ENCODE assay signal across 9 cellular contexts in genomic region chr15:47719730-47720129, GRCh38. TPM values are rescaled to one million over a fixed set of nuclear protein-coding genes. Genes with fewer than 3 reads are reported as not detected.
DNase-seq lines count a peak whose midpoint lies in the region; ATAC-seq and TF ChIP-seq lines count a peak whose summit lies in the region.
"Had no signal": no experiment of that assay in that cellular context is flagged by ENCODE, and none has a peak within 500 bp of the region (broad histone marks: within the 10 kb centered on the region; RNA-seq: fewer than 3 reads in every experiment).

No MANE protein-coding gene starts in this region.

- ATAC-seq in left cardiac atrium (no peak), left lobe of liver (no peak), HG02938 (IDR thresholded peaks at IDR 0.05; ENCODE audit: unreplicated experiment) (no peak)

- peaks cover 0 to 62% of the 10 kb centered on the region in 2 donors for H3K4me1 ChIP-seq in right atrium auricular region

- H3K27me3 ChIP-seq in right atrium auricular region: no peaks in the 10 kb centered on the region

- TF ChIP-seq CTCF in right atrium auricular region (IDR thresholded peaks at IDR 0.05) (no peak), fibroblast of villous mesenchyme (IDR thresholded peaks at IDR 0.05; ENCODE audit: insufficient read depth, low read depth, low read length) (no peak), osteocyte (IDR thresholded peaks at IDR 0.05) (no peak), GM20000 (IDR thresholded peaks at IDR 0.05; ENCODE audit: extremely low read depth, missing control alignments) (no peak)

- peak overlapping the region; percentile 95 to 96 for H3K27ac ChIP-seq in right atrium auricular region

- H3K36me3 ChIP-seq in right atrium auricular region: no peaks in the 10 kb centered on the region

- peak overlapping the region; percentile 58 for H3K27ac Mint-ChIP-seq in osteocyte (ENCODE audit: unreplicated experiment)

- H3K4me3 ChIP-seq in right atrium auricular region (peak overlapping the region; percentile 78 to 85), fibroblast of villous mesenchyme (ENCODE audit: low read depth, low read length) (peak overlapping the region; percentile 82)

- H3K9me3 ChIP-seq in right atrium auricular region: no peaks in the 10 kb centered on the region

- H3K36me3 Mint-ChIP-seq in osteocyte (ENCODE audit: unreplicated experiment): peaks cover 6% of the 10 kb centered on the region

- intact Hi-C loops in left cardiac atrium (cut with DNase I): loop anchor here in 1 of 2 donors (10.0 kb wide), 1 partner anchor 195 kb away; no protein-coding TSS in a partner anchor

- DNase-seq in right atrium auricular region (ENCODE audit: low spot score): no peak
- DNase-seq in left cardiac atrium: no peak
- DNase-seq in fibroblast of villous mesenchyme (ENCODE audit: low read depth): peak; percentile 52
- no peak for DNase-seq in osteocyte (ENCODE audit: extremely low spot score, unreplicated experiment)
- no peak for DNase-seq in left lobe of liver (ENCODE audit: low spot score)
- no peak for DNase-seq in GM20000 (ENCODE audit: low spot score)
- no peak for DNase-seq in retina
- DNase-seq: stimulated activated CD4-positive, alpha-beta T cell treated with anti-CD3 and anti-CD28 coated beads, Interleukin-4, amount 100 ng/mL, for 4 hours had no signal

- H3K27me3 Mint-ChIP-seq in osteocyte (ENCODE audit: unreplicated experiment): peaks cover 50% of the 10 kb centered on the region

- H3K4me3 Mint-ChIP-seq in osteocyte (ENCODE audit: unreplicated experiment): peak overlapping the region; percentile 93

- no peaks in the 10 kb centered on the region for H3K9me3 Mint-ChIP-seq in osteocyte (ENCODE audit: unreplicated experiment)

- H3K4me1 Mint-ChIP-seq in osteocyte (ENCODE audit: unreplicated experiment): peaks cover 29% of the 10 kb centered on the region

RNA-seq across cellular contexts. Expression of gene SEMA6D, which starts 2.4 kb away (rescaled TPM):
- total RNA-seq in right atrium auricular region (10 to 100 TPM; 12.2 to 14.3 TPM), left cardiac atrium (10 to 100 TPM in 1 of 2 donors, 1 to 10 TPM in 1; 5.1 to 12.5 TPM), fibroblast of villous mesenchyme (3.0 and 17.4 TPM in 2 replicates), osteocyte (11.9 and 12.1 TPM in 2 replicates), left lobe of liver (2.7 TPM)
